9 cellular contexts compared by ENCODE assay signal in genomic region chr4:163107754-163108153, GRCh38.
DNase-seq lines count a peak whose midpoint lies in the region; ATAC-seq and TF ChIP-seq lines count a peak whose summit lies in the region.
"Had no signal": no experiment of that assay in that cellular context is flagged by ENCODE, and none has a peak within 500 bp of the region (broad histone marks: within the 10 kb centered on the region; RNA-seq: fewer than 3 reads in every experiment).

No MANE protein-coding gene starts in this region.

- peak; percentile 37 for ATAC-seq in HG02678 (IDR thresholded peaks at IDR 0.05; ENCODE audit: unreplicated experiment)

- TF ChIP-seq CTCF in GM10266 (IDR thresholded peaks at IDR 0.05; ENCODE audit: control insufficient read depth, insufficient read depth, low read depth, missing control alignments) = peak; percentile 25
- 0 out of 2 replicates have a peak, but pooled peaks have one; percentile 10 for TF ChIP-seq CTCF in RWPE1 (conservative IDR thresholded peaks at IDR 0.05; ENCODE audit: low read depth)

- DNase-seq in GM10266 (ENCODE audit: extremely low spot score) (peak; percentile 12), RWPE1 (ENCODE audit: low spot score) (no peak), kidney tubule cell (ENCODE audit: low spot score) (peak; percentile 30), NCI-H1694 (lab: John Stamatoyannopoulos, UW) (no peak), NCI-H1105 (lab: John Stamatoyannopoulos, UW) (no peak), NCI-H526 treated with DMSO at 0.1 percent for 48 hours (lab: John Stamatoyannopoulos, UW) (no peak)
- DNase-seq in stimulated activated CD8-positive, alpha-beta memory T cell treated with anti-CD3 and anti-CD28 coated beads, Interleukin-4, amount 100 ng/mL, for 48 hours = no peak
- DNase-seq: activated gamma-delta T cell had no signal

- CTCF ChIA-PET in RWPE1 (lab: Yijun Ruan, JAX) = no interaction called here

- H3K27ac ChIP-seq in RWPE1 = no peak overlapping the region

- POLR2A ChIA-PET in RWPE1 (lab: Yijun Ruan, JAX; ENCODE audit: low non-redundant PET) = no interaction called here

Comparison
In these comparisons a context has a peak if more than half of its experiments do, and no peak if none do; other contexts are left out.
1. DNase-seq: peak in GM10266 (single experiment) and kidney tubule cell (single experiment); none in RWPE1 (single experiment), NCI-H1694 (single experiment), NCI-H1105 (single experiment), NCI-H526 treated with DMSO at 0.1 percent for 48 hours (single experiment) and stimulated activated CD8-positive, alpha-beta memory T cell treated with anti-CD3 and anti-CD28 coated beads, Interleukin-4, amount 100 ng/mL, for 48 hours (single experiment).